1 cellular context compared by ENCODE assay signal in genomic region chr9:134134949-134135342, GRCh38.
TF ChIP-seq lines count a peak whose summit lies in the region.

No MANE protein-coding gene starts in this region.

TF ChIP-seq in IMR-90, 13 proteins besides CTCF, POLR2A, EP300 and RAD21 (continued from another document):
- no peak for TF ChIP-seq ELK1 (IDR thresholded peaks at IDR 0.05; ENCODE audit: borderline replicate concordance, low read depth, low read length)
- no peak for TF ChIP-seq MAZ (IDR thresholded peaks at IDR 0.05; ENCODE audit: borderline replicate concordance, low read depth, low read length)
- no peak for TF ChIP-seq MAFK (IDR thresholded peaks at IDR 0.05; ENCODE audit: low read depth, low read length)
- TF ChIP-seq RFX5 (IDR thresholded peaks at IDR 0.05; ENCODE audit: low read depth, low read length) = no peak
- no peak for TF ChIP-seq CHD1 (IDR thresholded peaks at IDR 0.05; ENCODE audit: low read depth, low read length)
- TF ChIP-seq CEBPB (IDR thresholded peaks at IDR 0.05; ENCODE audit: low read depth, low read length) = no peak
- no peak for TF ChIP-seq RCOR1 (IDR thresholded peaks at IDR 0.05; ENCODE audit: insufficient replicate concordance, low read length)
- no peak for TF ChIP-seq FOS (IDR thresholded peaks at IDR 0.05; ENCODE audit: low read depth, low read length)
- TF ChIP-seq MXI1 (IDR thresholded peaks at IDR 0.05; ENCODE audit: borderline replicate concordance, low read depth, low read length) = no peak
